Comparison of ENCODE assay signal across 1 cellular context in the genomic region with DNA sequence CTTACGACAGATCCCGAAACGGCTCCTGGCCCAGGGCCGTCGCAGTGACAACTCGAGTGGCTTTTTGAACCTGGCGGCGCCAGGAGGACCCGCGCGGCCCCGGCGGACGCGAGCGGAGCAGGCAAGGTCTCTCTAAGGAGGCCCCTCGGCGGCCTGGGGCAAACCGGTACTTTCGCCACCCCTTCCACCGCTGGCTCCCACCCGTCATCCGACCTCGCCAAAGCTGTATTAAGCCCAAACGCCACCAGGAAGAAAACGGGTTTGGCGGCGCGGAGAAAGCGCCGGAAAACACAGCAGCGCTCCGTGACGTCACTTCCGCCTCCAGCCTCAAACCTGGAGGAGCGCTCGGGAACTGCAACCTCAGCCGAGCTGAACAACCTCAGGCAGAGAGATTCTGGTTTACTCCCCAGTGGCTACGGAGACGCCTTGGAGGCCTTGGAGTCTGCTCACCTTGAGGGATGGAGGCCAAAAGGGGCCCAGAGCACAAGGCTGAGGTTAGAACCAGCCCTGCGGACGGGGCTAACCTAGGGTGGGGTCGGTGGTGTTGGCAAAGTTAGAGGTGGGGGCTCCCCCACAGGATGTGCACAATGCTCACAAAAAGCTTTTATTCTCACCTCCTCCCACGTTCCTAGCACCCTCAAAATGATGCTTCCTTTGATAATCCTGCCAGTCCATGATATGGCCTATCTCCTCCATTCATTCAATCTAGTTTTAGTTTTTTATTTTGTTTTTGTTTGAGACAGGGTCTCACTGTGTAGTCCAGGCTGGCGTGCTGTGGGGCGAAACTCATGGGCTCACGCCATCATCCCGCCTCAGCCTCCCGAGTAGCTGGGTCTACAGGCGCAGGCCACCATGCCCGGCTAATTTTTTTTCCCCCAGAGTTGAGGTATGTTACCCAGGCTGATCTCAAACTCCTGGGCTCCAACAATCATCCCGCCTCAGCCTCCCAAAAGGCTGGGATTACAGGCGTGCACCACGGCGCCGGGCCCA.
TF ChIP-seq lines count a peak whose summit lies in the region.

A gene (minus strand): TSS at position 295 of the 990 bp plus-strand sequence. CDS start 15,484 bp downstream, outside the sequence.

TF ChIP-seq in HepG2, 621 proteins besides CTCF, POLR2A, EP300 and RAD21 (continued from another document and continues in another):
- TF ChIP-seq, protein P1, sequence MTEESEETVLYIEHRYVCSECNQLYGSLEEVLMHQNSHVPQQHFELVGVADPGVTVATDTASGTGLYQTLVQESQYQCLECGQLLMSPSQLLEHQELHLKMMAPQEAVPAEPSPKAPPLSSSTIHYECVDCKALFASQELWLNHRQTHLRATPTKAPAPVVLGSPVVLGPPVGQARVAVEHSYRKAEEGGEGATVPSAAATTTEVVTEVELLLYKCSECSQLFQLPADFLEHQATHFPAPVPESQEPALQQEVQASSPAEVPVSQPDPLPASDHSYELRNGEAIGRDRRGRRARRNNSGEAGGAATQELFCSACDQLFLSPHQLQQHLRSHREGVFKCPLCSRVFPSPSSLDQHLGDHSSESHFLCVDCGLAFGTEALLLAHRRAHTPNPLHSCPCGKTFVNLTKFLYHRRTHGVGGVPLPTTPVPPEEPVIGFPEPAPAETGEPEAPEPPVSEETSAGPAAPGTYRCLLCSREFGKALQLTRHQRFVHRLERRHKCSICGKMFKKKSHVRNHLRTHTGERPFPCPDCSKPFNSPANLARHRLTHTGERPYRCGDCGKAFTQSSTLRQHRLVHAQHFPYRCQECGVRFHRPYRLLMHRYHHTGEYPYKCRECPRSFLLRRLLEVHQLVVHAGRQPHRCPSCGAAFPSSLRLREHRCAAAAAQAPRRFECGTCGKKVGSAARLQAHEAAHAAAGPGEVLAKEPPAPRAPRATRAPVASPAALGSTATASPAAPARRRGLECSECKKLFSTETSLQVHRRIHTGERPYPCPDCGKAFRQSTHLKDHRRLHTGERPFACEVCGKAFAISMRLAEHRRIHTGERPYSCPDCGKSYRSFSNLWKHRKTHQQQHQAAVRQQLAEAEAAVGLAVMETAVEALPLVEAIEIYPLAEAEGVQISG (CRISPR knock-in tag; IDR thresholded peaks at IDR 0.05): peak; percentile 83
- no peak for TF ChIP-seq ZNF34 (CRISPR knock-in tag; IDR thresholded peaks at IDR 0.05; ENCODE audit: borderline replicate concordance)
- TF ChIP-seq ZNF598 (CRISPR knock-in tag; IDR thresholded peaks at IDR 0.05; ENCODE audit: borderline replicate concordance): 0 out of 2 replicates have a peak, but pooled peaks have one; percentile 50
- peak; percentile 53; the same call in 1 of the 2 replicates for TF ChIP-seq MEIS1 (CRISPR knock-in tag; IDR thresholded peaks at IDR 0.05; ENCODE audit: borderline replicate concordance)
- TF ChIP-seq DR1 (CRISPR knock-in tag; IDR thresholded peaks at IDR 0.05): peak; percentile 16; the same call in 1 of the 2 replicates
- TF ChIP-seq NFRKB (IDR thresholded peaks at IDR 0.05): no peak
- no peak for TF ChIP-seq ZSCAN25 (CRISPR knock-in tag; IDR thresholded peaks at IDR 0.05)
- peak; percentile 66 for TF ChIP-seq ZNF501 (CRISPR knock-in tag; IDR thresholded peaks at IDR 0.05)
- TF ChIP-seq ZFP1 (CRISPR knock-in tag; IDR thresholded peaks at IDR 0.05): peak; percentile 25; the same call in 1 of the 2 replicates
- TF ChIP-seq, protein P2, sequence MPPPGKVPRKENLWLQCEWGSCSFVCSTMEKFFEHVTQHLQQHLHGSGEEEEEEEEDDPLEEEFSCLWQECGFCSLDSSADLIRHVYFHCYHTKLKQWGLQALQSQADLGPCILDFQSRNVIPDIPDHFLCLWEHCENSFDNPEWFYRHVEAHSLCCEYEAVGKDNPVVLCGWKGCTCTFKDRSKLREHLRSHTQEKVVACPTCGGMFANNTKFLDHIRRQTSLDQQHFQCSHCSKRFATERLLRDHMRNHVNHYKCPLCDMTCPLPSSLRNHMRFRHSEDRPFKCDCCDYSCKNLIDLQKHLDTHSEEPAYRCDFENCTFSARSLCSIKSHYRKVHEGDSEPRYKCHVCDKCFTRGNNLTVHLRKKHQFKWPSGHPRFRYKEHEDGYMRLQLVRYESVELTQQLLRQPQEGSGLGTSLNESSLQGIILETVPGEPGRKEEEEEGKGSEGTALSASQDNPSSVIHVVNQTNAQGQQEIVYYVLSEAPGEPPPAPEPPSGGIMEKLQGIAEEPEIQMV (CRISPR knock-in tag; IDR thresholded peaks at IDR 0.05; ENCODE audit: low read depth): peak; percentile 48; the same call in 1 of the 2 replicates
- TF ChIP-seq SP5 (CRISPR knock-in tag; IDR thresholded peaks at IDR 0.05; ENCODE audit: borderline replicate concordance, low read depth): no peak
- TF ChIP-seq AGO1 (IDR thresholded peaks at IDR 0.05; ENCODE audit: low read depth, low read length, poor library complexity, severe bottlenecking): peak; percentile 46
- TF ChIP-seq, protein P3, sequence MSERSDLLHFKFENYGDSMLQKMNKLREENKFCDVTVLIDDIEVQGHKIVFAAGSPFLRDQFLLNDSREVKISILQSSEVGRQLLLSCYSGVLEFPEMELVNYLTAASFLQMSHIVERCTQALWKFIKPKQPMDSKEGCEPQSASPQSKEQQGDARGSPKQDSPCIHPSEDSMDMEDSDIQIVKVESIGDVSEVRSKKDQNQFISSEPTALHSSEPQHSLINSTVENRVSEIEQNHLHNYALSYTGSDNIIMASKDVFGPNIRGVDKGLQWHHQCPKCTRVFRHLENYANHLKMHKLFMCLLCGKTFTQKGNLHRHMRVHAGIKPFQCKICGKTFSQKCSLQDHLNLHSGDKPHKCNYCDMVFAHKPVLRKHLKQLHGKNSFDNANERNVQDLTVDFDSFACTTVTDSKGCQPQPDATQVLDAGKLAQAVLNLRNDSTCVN (CRISPR knock-in tag; IDR thresholded peaks at IDR 0.05; ENCODE audit: borderline replicate concordance): 0 out of 2 replicates have a peak, but pooled peaks have one; percentile 67
- TF ChIP-seq AGO2 (optimal IDR thresholded peaks at IDR 0.05; ENCODE audit: low read depth, low read length): peak; percentile 43
- TF ChIP-seq ZNF788 (CRISPR knock-in tag; IDR thresholded peaks at IDR 0.05; ENCODE audit: borderline replicate concordance): peak; percentile 51; the same call in 1 of the 2 replicates
- TF ChIP-seq SIN3A (IDR thresholded peaks at IDR 0.05; ENCODE audit: borderline replicate concordance, low read depth, low read length): peak; percentile 69; the same call in 1 of the 2 replicates
- TF ChIP-seq HDAC2 (CRISPR knock-in tag; IDR thresholded peaks at IDR 0.05): peak; percentile 64
- TF ChIP-seq, protein P4, sequence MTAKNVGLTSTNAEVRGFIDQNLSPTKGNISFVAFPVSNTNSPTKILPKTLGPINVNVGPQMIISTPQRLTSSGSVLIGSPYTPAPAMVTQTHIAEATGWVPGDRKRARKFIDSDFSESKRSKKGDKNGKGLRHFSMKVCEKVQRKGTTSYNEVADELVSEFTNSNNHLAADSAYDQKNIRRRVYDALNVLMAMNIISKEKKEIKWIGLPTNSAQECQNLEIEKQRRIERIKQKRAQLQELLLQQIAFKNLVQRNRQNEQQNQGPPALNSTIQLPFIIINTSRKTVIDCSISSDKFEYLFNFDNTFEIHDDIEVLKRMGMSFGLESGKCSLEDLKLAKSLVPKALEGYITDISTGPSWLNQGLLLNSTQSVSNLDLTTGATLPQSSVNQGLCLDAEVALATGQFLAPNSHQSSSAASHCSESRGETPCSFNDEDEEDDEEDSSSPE (CRISPR knock-in tag; IDR thresholded peaks at IDR 0.05): peak; percentile 86
- no peak for TF ChIP-seq FOXK2 (IDR thresholded peaks at IDR 0.05)
- TF ChIP-seq SPEN (CRISPR knock-in tag; IDR thresholded peaks at IDR 0.05; ENCODE audit: low read depth): peak; percentile 77
- peak; percentile 63; the same call in 1 of the 2 replicates for TF ChIP-seq ZNF441 (CRISPR knock-in tag; IDR thresholded peaks at IDR 0.05; ENCODE audit: borderline replicate concordance)
- TF ChIP-seq, protein P5, sequence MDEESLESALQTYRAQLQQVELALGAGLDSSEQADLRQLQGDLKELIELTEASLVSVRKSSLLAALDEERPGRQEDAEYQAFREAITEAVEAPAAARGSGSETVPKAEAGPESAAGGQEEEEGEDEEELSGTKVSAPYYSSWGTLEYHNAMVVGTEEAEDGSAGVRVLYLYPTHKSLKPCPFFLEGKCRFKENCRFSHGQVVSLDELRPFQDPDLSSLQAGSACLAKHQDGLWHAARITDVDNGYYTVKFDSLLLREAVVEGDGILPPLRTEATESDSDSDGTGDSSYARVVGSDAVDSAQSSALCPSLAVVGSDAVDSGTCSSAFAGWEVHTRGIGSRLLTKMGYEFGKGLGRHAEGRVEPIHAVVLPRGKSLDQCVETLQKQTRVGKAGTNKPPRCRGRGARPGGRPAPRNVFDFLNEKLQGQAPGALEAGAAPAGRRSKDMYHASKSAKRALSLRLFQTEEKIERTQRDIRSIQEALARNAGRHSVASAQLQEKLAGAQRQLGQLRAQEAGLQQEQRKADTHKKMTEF (CRISPR knock-in tag; IDR thresholded peaks at IDR 0.05): peak; percentile 83
- TF ChIP-seq PCBP1 (IDR thresholded peaks at IDR 0.05; ENCODE audit: borderline replicate concordance, low read depth, low read length): no peak
- no peak for TF ChIP-seq ZNF530 (CRISPR knock-in tag; IDR thresholded peaks at IDR 0.05; ENCODE audit: low read depth)
- peak; percentile 28; the same call in 1 of the 2 replicates for TF ChIP-seq NFIC (IDR thresholded peaks at IDR 0.05; ENCODE audit: low read length)
- no peak for TF ChIP-seq ZSCAN12 (CRISPR knock-in tag; IDR thresholded peaks at IDR 0.05)
- TF ChIP-seq HOXA5 (CRISPR knock-in tag; IDR thresholded peaks at IDR 0.05): peak; percentile 55; the same call in 1 of the 2 replicates
- TF ChIP-seq, protein P6, sequence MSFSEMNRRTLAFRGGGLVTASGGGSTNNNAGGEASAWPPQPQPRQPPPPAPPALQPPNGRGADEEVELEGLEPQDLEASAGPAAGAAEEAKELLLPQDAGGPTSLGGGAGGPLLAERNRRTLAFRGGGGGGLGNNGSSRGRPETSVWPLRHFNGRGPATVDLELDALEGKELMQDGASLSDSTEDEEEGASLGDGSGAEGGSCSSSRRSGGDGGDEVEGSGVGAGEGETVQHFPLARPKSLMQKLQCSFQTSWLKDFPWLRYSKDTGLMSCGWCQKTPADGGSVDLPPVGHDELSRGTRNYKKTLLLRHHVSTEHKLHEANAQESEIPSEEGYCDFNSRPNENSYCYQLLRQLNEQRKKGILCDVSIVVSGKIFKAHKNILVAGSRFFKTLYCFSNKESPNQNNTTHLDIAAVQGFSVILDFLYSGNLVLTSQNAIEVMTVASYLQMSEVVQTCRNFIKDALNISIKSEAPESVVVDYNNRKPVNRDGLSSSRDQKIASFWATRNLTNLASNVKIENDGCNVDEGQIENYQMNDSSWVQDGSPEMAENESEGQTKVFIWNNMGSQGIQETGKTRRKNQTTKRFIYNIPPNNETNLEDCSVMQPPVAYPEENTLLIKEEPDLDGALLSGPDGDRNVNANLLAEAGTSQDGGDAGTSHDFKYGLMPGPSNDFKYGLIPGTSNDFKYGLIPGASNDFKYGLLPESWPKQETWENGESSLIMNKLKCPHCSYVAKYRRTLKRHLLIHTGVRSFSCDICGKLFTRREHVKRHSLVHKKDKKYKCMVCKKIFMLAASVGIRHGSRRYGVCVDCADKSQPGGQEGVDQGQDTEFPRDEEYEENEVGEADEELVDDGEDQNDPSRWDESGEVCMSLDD (CRISPR knock-in tag; IDR thresholded peaks at IDR 0.05; ENCODE audit: borderline replicate concordance): no peak
- TF ChIP-seq ZNF234 (CRISPR knock-in tag; conservative IDR thresholded peaks at IDR 0.05): no peak
- TF ChIP-seq RBAK (CRISPR knock-in tag; IDR thresholded peaks at IDR 0.05): 0 out of 2 replicates have a peak, but pooled peaks have one; percentile 20
- TF ChIP-seq, protein P7, sequence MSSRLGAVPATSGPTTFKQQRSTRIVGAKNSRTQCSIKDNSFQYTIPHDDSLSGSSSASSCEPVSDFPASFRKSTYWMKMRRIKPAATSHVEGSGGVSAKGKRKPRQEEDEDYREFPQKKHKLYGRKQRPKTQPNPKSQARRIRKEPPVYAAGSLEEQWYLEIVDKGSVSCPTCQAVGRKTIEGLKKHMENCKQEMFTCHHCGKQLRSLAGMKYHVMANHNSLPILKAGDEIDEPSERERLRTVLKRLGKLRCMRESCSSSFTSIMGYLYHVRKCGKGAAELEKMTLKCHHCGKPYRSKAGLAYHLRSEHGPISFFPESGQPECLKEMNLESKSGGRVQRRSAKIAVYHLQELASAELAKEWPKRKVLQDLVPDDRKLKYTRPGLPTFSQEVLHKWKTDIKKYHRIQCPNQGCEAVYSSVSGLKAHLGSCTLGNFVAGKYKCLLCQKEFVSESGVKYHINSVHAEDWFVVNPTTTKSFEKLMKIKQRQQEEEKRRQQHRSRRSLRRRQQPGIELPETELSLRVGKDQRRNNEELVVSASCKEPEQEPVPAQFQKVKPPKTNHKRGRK (CRISPR knock-in tag; IDR thresholded peaks at IDR 0.05): no peak
- peak; percentile 97 for TF ChIP-seq ASH2L (IDR thresholded peaks at IDR 0.05; ENCODE audit: insufficient read length, low read depth, low read length)
- peak; percentile 37 for TF ChIP-seq DNMT3B (CRISPR knock-in tag; conservative IDR thresholded peaks at IDR 0.05)
- 0 out of 2 replicates have a peak, but pooled peaks have one; percentile 47 for TF ChIP-seq ZNF547 (CRISPR knock-in tag; IDR thresholded peaks at IDR 0.05)
- TF ChIP-seq, protein P8, sequence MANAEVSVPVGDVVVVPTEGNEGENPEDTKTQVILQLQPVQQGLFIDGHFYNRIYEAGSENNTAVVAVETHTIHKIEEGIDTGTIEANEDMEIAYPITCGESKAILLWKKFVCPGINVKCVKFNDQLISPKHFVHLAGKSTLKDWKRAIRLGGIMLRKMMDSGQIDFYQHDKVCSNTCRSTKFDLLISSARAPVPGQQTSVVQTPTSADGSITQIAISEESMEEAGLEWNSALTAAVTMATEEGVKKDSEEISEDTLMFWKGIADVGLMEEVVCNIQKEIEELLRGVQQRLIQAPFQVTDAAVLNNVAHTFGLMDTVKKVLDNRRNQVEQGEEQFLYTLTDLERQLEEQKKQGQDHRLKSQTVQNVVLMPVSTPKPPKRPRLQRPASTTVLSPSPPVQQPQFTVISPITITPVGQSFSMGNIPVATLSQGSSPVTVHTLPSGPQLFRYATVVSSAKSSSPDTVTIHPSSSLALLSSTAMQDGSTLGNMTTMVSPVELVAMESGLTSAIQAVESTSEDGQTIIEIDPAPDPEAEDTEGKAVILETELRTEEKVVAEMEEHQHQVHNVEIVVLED (CRISPR knock-in tag; IDR thresholded peaks at IDR 0.05; ENCODE audit: borderline replicate concordance): peak; percentile 78
- no peak for TF ChIP-seq ZNF761 (CRISPR knock-in tag; conservative IDR thresholded peaks at IDR 0.05)
- TF ChIP-seq, protein P9, sequence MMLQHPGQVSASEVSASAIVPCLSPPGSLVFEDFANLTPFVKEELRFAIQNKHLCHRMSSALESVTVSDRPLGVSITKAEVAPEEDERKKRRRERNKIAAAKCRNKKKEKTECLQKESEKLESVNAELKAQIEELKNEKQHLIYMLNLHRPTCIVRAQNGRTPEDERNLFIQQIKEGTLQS (CRISPR knock-in tag; IDR thresholded peaks at IDR 0.05): peak; percentile 42; the same call in 1 of the 2 replicates
- peak; percentile 54; the same call in 1 of the 2 replicates for TF ChIP-seq ETV5 (CRISPR knock-in tag; IDR thresholded peaks at IDR 0.05; ENCODE audit: borderline replicate concordance)
- TF ChIP-seq RELA (CRISPR knock-in tag; IDR thresholded peaks at IDR 0.05): no peak
- TF ChIP-seq, protein P10, sequence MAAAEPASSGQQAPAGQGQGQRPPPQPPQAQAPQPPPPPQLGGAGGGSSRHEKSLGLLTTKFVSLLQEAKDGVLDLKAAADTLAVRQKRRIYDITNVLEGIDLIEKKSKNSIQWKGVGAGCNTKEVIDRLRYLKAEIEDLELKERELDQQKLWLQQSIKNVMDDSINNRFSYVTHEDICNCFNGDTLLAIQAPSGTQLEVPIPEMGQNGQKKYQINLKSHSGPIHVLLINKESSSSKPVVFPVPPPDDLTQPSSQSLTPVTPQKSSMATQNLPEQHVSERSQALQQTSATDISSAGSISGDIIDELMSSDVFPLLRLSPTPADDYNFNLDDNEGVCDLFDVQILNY (CRISPR knock-in tag; conservative IDR thresholded peaks at IDR 0.05): peak; percentile 54; the same call in 1 of the 2 replicates
